ENCODE assay signal across 6 cellular contexts in the genomic region with DNA sequence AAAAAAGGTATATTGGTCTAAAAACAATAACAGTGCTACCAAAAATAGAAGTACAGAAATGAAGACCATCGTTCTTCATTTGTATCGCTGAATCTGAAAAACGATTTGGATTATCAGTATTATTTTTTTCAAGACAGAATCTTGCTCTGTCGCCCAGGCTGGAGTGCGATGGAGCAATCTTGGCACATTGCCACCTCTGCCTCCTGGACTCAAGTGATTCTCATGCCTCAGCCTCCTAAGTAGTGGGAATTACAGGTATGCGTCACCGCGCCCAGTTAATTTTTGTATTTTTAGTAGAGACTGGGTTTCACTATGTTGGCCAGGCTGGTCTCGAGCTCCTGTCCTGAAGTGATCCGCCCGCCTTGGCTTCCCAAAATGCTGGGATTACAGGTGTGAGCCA. TPM values are rescaled to one million over a fixed set of nuclear protein-coding genes. Genes with fewer than 3 reads are reported as not detected.
"Had no signal": no experiment of that assay in that cellular context is flagged by ENCODE, and none has a peak within 500 bp of the region (broad histone marks: within the 10 kb centered on the region; RNA-seq: fewer than 3 reads in every experiment).

No MANE protein-coding gene starts in this region.

RNA-seq across cellular contexts. Expression of a gene that starts 17.6 kb away (rescaled TPM):
- total RNA-seq: OCI-LY7 had no signal

RNA-seq across cellular contexts. Expression of a gene that starts 26.1 kb away (rescaled TPM):
- total RNA-seq: OCI-LY7, Right ventricle myocardium inferior, Right ventricle myocardium superior, SJSA1, SK-MEL-5 had no signal
- polyA plus RNA-seq: SK-N-SH had no signal
